ENCODE assay signal across 8 cellular contexts in the genomic region with DNA sequence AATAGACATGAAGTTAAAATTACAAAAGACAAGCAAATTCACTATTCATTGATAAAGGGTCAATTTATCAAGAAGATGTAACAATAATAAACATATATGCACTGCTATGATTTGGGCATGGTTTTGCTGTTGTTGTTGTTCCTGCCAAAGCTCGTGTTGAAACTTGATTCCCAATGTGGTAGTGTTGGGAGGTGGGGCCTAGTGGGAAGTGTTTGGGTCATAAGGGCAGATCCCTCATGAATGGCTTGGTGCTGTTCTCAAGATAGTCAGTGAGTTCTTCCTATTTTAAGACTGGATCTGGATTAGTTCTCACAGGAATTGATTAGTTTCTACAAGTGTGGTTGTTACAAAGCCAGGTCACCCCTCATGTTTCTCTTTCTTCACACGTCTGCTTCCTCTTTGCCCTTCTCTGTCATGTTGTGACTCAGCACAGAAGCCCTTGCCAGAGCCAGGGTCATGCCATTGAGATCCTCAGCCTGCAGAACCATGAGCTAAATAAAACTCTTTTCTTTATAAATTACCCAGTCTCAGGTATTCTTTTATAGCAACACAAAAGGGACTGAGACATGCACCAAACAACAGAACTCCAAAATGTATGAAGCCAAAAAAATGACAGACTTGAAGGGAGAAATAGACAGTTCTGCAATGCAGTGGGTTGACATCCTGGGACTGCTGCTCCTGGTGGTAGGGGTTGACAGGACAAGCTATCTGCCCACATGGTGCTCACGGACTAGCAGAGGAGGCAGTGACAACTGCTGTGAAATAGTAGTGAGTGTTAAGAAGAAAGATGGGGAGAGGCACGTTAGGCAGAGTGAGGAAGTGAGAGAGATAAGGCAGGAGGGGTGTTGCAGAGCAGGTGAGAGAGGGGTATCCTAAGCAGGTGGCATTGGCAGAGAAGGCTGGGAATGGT. TPM values are rescaled to one million over a fixed set of nuclear protein-coding genes. Genes with fewer than 3 reads are reported as not detected.
DNase-seq lines count a peak whose midpoint lies in the region; ATAC-seq and TF ChIP-seq lines count a peak whose summit lies in the region.

No MANE protein-coding gene starts in this region.

- H3K9me3 ChIP-seq in left ventricle myocardium inferior (replicated peaks) (no peaks in the 10 kb centered on the region), HAP-1 (no peaks in the 10 kb centered on the region)

- peaks cover 8% of the 10 kb centered on the region for H3K4me1 ChIP-seq in left ventricle myocardium inferior
- H3K4me1 ChIP-seq in HAP-1 = peaks cover 5% of the 10 kb centered on the region; the same call in 1 of the 2 replicates

- no peaks in the 10 kb centered on the region for H3K36me3 ChIP-seq in left ventricle myocardium inferior
- no peaks in the 10 kb centered on the region for H3K36me3 ChIP-seq in H7 (replicated peaks; ENCODE audit: control insufficient read depth, insufficient read depth, low read length)
- H3K36me3 ChIP-seq in HAP-1 (replicated peaks) = no peaks in the 10 kb centered on the region

- no peak overlapping the region for H3K27ac ChIP-seq in left ventricle myocardium inferior (replicated peaks)

- ATAC-seq in Right ventricle myocardium inferior = peak; percentile 10
- peak; percentile 82 for ATAC-seq in HG02943 (IDR thresholded peaks at IDR 0.05; ENCODE audit: low read depth, unreplicated experiment)

- H3K27me3 ChIP-seq in left ventricle myocardium inferior (ENCODE audit: low read depth) = peaks cover 42% of the 10 kb centered on the region
- H3K27me3 ChIP-seq in H7 (ENCODE audit: control insufficient read depth, insufficient read depth, low read length) = no peaks in the 10 kb centered on the region
- no peaks in the 10 kb centered on the region for H3K27me3 ChIP-seq in HAP-1 (ENCODE audit: low read depth)

- in situ Hi-C loops in HAP-1 (cut with MboI; ENCODE audit: low sequenced_read_pairs) = loop anchor here (10.0 to 25.0 kb wide), 2 partner anchors 71 to 344 kb away; partner anchors contain the start of genes CXXC1 and MBD1

- TF ChIP-seq CTCF in left ventricle myocardium inferior (IDR thresholded peaks at IDR 0.05; ENCODE audit: borderline replicate concordance) = no peak
- peak; percentile 10 for TF ChIP-seq CTCF in fibroblast of villous mesenchyme (IDR thresholded peaks at IDR 0.05; ENCODE audit: insufficient read depth, low read depth, low read length)

- H3K4me3 ChIP-seq in left ventricle myocardium inferior (no peak overlapping the region), fibroblast of villous mesenchyme (ENCODE audit: low read depth, low read length) (no peak overlapping the region), H7 (ENCODE audit: insufficient read depth, low read depth, low read length) (no peak overlapping the region), HAP-1 (no peak overlapping the region)

- DNase-seq in Right ventricle myocardium inferior (ENCODE audit: missing footprints) (no peak), left ventricle myocardium inferior (no peak), OCI-M1 (lab: John Stamatoyannopoulos, UW) (peak; percentile 54), fibroblast of villous mesenchyme (ENCODE audit: low read depth) (no peak), D341Med (ENCODE audit: low spot score) (no peak), H7 (no peak), HAP-1 (ENCODE audit: low spot score in 2 of 2) (no peak)

- intact Hi-C loops in Right ventricle myocardium inferior (cut with DNase I) = loop anchor here (5.0 kb wide), 1 partner anchor 139 kb away; no protein-coding TSS in a partner anchor
- intact Hi-C loops in left ventricle myocardium inferior (cut with micrococcal nuclease) = no loop called here

RNA-seq across cellular contexts. Expression of gene SKA1, which starts 18.6 kb away (rescaled TPM):
- total RNA-seq in Right ventricle myocardium inferior = 0.38 TPM
- 0.44 TPM for total RNA-seq in left ventricle myocardium inferior
- total RNA-seq in fibroblast of villous mesenchyme = 9.0 and 13.4 TPM in 2 replicates
- total RNA-seq in H7 (2014; rRNA removed; shearing (Covaris generic)) = 29.2 and 33.9 TPM in 2 replicates
